ENCODE assay signal across 19 cellular contexts in genomic region chr2:109150559-109150958, GRCh38.
"Had no signal": no experiment of that assay in that cellular context is flagged by ENCODE, and none has a peak within 500 bp of the region (broad histone marks: within the 10 kb centered on the region; RNA-seq: fewer than 3 reads in every experiment).

No MANE protein-coding gene starts in this region.

- H3K27ac ChIP-seq: SJSA1, SK-N-MC had no signal

- H3K27me3 ChIP-seq: MG63, SJSA1 had no signal

- DNase-seq: KBM-7, MG63, NCI-H1092, NCI-H1105 treated with DMSO at 0.1 percent for 48 hours, NCI-H1417 treated with DMSO at 0.1 percent for 48 hours, NCI-H146, NCI-H1694 treated with DMSO at 0.1 percent for 48 hours, NCI-H1930, NCI-H2107, NCI-H2227 treated with DMSO at 0.1 percent for 48 hours, NCI-H524 treated with DMSO at 0.1 percent for 48 hours, NCI-H69, Right ventricle myocardium superior, RPMI8226, SIG-M5 had no signal

- H3K4me3 Mint-ChIP-seq: IgD-negative memory B cell had no signal

- ATAC-seq: HepG2 had no signal

- H3K4me1 ChIP-seq: SJSA1 had no signal

- H3K27ac Mint-ChIP-seq: IgD-negative memory B cell had no signal

- H3K4me3 ChIP-seq: MG63, SJSA1, SK-N-MC had no signal

- H3K4me1 Mint-ChIP-seq: IgD-negative memory B cell had no signal

- H3K36me3 Mint-ChIP-seq: IgD-negative memory B cell had no signal

- H3K9me3 ChIP-seq: MG63, SJSA1 had no signal

- H3K36me3 ChIP-seq: MG63, SJSA1 had no signal
